Comparison of ENCODE assay signal across 1 cellular context in genomic region chr12:8849785-8850184, GRCh38.
TF ChIP-seq lines count a peak whose summit lies in the region.

No MANE protein-coding gene starts in this region.

TF ChIP-seq in K562, 482 proteins besides CTCF, POLR2A, EP300 and RAD21:
- TF ChIP-seq CUX1 (CRISPR knock-in tag; IDR thresholded peaks at IDR 0.05): no peak
- no peak for TF ChIP-seq U2AF1 (optimal IDR thresholded peaks at IDR 0.05; ENCODE audit: low read depth, low read length)
- TF ChIP-seq, protein P1, sequence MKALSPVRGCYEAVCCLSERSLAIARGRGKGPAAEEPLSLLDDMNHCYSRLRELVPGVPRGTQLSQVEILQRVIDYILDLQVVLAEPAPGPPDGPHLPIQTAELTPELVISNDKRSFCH (CRISPR knock-in tag; IDR thresholded peaks at IDR 0.05): no peak
- TF ChIP-seq, protein P1 (tag; IDR thresholded peaks at IDR 0.05): no peak
- TF ChIP-seq RBM25 (IDR thresholded peaks at IDR 0.05; ENCODE audit: low read depth, low read length, severe bottlenecking): no peak
- TF ChIP-seq BHLHE40 (IDR thresholded peaks at IDR 0.05; ENCODE audit: low read length): no peak
- no peak for TF ChIP-seq CHCHD3 (CRISPR knock-in tag; IDR thresholded peaks at IDR 0.05)
- no peak for TF ChIP-seq YY1 (IDR thresholded peaks at IDR 0.05; ENCODE audit: borderline replicate concordance in 1 of 3, control insufficient read depth in 1 of 3, extremely low read depth in 1 of 3, insufficient read depth in 3 of 3, insufficient read length in 1 of 3, insufficient replicate concordance in 2 of 3, low read depth in 1 of 3, low read length in 2 of 3)
- TF ChIP-seq ZNF589 (CRISPR knock-in tag; IDR thresholded peaks at IDR 0.05; ENCODE audit: low read depth): no peak
- TF ChIP-seq EGR1 (conservative IDR thresholded peaks at IDR 0.05): no peak
- no peak for TF ChIP-seq ZNF239 (CRISPR knock-in tag; IDR thresholded peaks at IDR 0.05)
- TF ChIP-seq SPI1 (IDR thresholded peaks at IDR 0.05; ENCODE audit: borderline replicate concordance, low read depth, low read length): no peak
- no peak for TF ChIP-seq GTF2F1 (IDR thresholded peaks at IDR 0.05; ENCODE audit: low read depth, low read length)
- TF ChIP-seq TAL1 (IDR thresholded peaks at IDR 0.05): no peak
- TF ChIP-seq PCBP1 (IDR thresholded peaks at IDR 0.05; ENCODE audit: low read depth, low read length, poor library complexity, severe bottlenecking): no peak
- TF ChIP-seq SMAD2 (IDR thresholded peaks at IDR 0.05; ENCODE audit: low read depth, low read length): no peak
- no peak for TF ChIP-seq ZFP36 (IDR thresholded peaks at IDR 0.05; ENCODE audit: low read depth, low read length, partially characterized antibody)
- TF ChIP-seq EWSR1 (IDR thresholded peaks at IDR 0.05; ENCODE audit: borderline replicate concordance, low read depth, partially characterized antibody): no peak
